Comparison of ENCODE assay signal across 1 cellular context in the genomic region with DNA sequence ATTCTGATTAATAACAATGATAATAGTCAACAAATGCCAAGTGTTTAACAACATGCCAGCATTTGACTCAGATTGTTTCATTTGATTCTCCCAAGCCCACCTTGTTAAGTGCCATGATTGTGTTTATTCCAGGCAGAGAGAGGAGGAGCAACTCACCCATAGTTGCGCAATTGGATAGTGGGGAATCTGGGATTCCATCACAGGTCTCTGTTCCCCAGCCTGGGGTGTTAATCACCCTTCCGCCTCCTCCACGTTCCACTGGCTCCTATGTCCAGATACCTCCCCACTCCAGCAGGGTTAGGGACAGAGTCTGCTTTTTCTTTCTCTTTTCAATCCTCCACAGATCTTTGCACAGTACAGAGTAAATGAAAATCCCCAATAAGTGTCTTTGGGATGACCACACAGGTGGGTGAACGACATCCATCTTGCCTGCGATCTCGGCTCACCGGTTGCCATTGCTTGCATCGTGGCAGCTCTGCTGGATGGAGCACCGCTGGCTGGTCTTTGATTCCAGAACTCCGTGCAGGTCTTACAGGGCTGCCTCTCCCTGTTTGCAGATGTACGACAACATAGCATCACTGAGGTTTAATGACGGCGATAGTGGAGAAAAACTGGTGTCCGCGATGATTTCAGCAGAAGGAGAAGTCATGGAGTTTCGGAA.
TF ChIP-seq lines count a peak whose summit lies in the region.

No MANE protein-coding gene starts in this region.

TF ChIP-seq in H1, 55 proteins besides CTCF, POLR2A, EP300 and RAD21:
- no peak for TF ChIP-seq NRF1 (IDR thresholded peaks at IDR 0.05; ENCODE audit: low read depth, low read length)
- no peak for TF ChIP-seq SIRT6 (IDR thresholded peaks at IDR 0.05; ENCODE audit: low read length)
- no peak for TF ChIP-seq JUN (IDR thresholded peaks at IDR 0.05; ENCODE audit: low read depth, low read length)
- TF ChIP-seq CEBPB (IDR thresholded peaks at IDR 0.05; ENCODE audit: low read depth, low read length): peak; percentile 94
- TF ChIP-seq, protein P1, sequence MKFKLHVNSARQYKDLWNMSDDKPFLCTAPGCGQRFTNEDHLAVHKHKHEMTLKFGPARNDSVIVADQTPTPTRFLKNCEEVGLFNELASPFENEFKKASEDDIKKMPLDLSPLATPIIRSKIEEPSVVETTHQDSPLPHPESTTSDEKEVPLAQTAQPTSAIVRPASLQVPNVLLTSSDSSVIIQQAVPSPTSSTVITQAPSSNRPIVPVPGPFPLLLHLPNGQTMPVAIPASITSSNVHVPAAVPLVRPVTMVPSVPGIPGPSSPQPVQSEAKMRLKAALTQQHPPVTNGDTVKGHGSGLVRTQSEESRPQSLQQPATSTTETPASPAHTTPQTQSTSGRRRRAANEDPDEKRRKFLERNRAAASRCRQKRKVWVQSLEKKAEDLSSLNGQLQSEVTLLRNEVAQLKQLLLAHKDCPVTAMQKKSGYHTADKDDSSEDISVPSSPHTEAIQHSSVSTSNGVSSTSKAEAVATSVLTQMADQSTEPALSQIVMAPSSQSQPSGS (IDR thresholded peaks at IDR 0.05; ENCODE audit: low read length): no peak
- no peak for TF ChIP-seq SIX5 (IDR thresholded peaks at IDR 0.05; ENCODE audit: low read depth, low read length)
- no peak for TF ChIP-seq CHD7 (IDR thresholded peaks at IDR 0.05; ENCODE audit: insufficient replicate concordance, low read length)
TF ChIP-seq in H1: peak in this region for 1.
